8 cellular contexts compared by ENCODE assay signal in genomic region chr6:8434727-8435092, GRCh38. TPM values are rescaled to one million over a fixed set of nuclear protein-coding genes. Genes with fewer than 3 reads are reported as not detected.
DNase-seq lines count a peak whose midpoint lies in the region; ATAC-seq and TF ChIP-seq lines count a peak whose summit lies in the region.

No MANE protein-coding gene starts in this region.

- ATAC-seq in GM18498 (IDR thresholded peaks at IDR 0.05; ENCODE audit: unreplicated experiment) = peak; percentile 27

- H3K27ac Mint-ChIP-seq in HFFc6 = peak overlapping the region; percentile 98

- peaks cover 3% of the 10 kb centered on the region for H3K4me1 ChIP-seq in rectal smooth muscle tissue (ENCODE audit: control insufficient read depth, insufficient read depth, low read length)

- H3K36me3 Mint-ChIP-seq in HFFc6 (ENCODE audit: low read depth) = peaks cover 30% of the 10 kb centered on the region

- H3K4me3 ChIP-seq in rectal smooth muscle tissue (ENCODE audit: low read length) = peak overlapping the region; percentile 90

- H3K27ac ChIP-seq in RWPE1 (peak overlapping the region; percentile 88), rectal smooth muscle tissue (ENCODE audit: low read depth, low read length) (peak overlapping the region; percentile 81)

- no peaks in the 10 kb centered on the region for H3K27me3 Mint-ChIP-seq in HFFc6 (ENCODE audit: insufficient read depth)

- no peaks in the 10 kb centered on the region for H3K36me3 ChIP-seq in rectal smooth muscle tissue (ENCODE audit: control insufficient read depth, insufficient read depth, low read length)

- peak overlapping the region; percentile 91 for H3K9ac ChIP-seq in rectal smooth muscle tissue (ENCODE audit: low read length)

- H3K9me3 Mint-ChIP-seq in HFFc6 = no peaks in the 10 kb centered on the region

- H3K4me3 Mint-ChIP-seq in HFFc6 = peak overlapping the region; percentile 98

- CTCF ChIA-PET in RWPE1 (lab: Yijun Ruan, JAX) = no interaction called here

- H3K4me1 Mint-ChIP-seq in HFFc6 (ENCODE audit: low read depth) = peaks cover 40% of the 10 kb centered on the region

- no peak for DNase-seq in HFFc6
- DNase-seq in RWPE1 (ENCODE audit: low spot score) = no peak
- DNase-seq in fibroblast of peridontal ligament (ENCODE audit: extremely low read depth) = peak; percentile 21
- no peak for DNase-seq in GM19238 (ENCODE audit: insufficient read length, low spot score)
- DNase-seq in NCI-H187 (lab: John Stamatoyannopoulos, UW) = no peak
- no peak for DNase-seq in globus pallidus (ENCODE audit: low spot score)

- TF ChIP-seq CTCF in HFFc6 (IDR thresholded peaks at IDR 0.05) = no peak
- no peak for TF ChIP-seq CTCF in RWPE1 (conservative IDR thresholded peaks at IDR 0.05; ENCODE audit: low read depth)

- POLR2A ChIA-PET in RWPE1 (lab: Yijun Ruan, JAX; ENCODE audit: low non-redundant PET) = no interaction called here

- no peaks in the 10 kb centered on the region for H3K27me3 ChIP-seq in rectal smooth muscle tissue (ENCODE audit: control insufficient read depth, insufficient read depth, low read length)

RNA-seq across cellular contexts. Expression of gene SLC35B3, which starts 0.6 kb away (rescaled TPM):
- total RNA-seq in HFFc6 (2021; fragmentation: NEBNext Ultra II Directional; extraction: Animal tissue kit (Norgen Biotek cat#: 25700)) = 10 to 100 TPM; 23.3 to 30.0 (median 27.4) TPM
